In genomic region chr13:108508263-108508662, GRCh38 we compare ENCODE assay signal across 9 cellular contexts.
A peak's percentile ranks its signal among the peaks of the same experiment; 100 is the strongest.
DNase-seq lines count a peak whose midpoint lies in the region; ATAC-seq and TF ChIP-seq lines count a peak whose summit lies in the region.
"Had no signal": no experiment of that assay in that cellular context is flagged by ENCODE, and none has a peak within 500 bp of the region (broad histone marks: within the 10 kb centered on the region; RNA-seq: fewer than 3 reads in every experiment).

No MANE protein-coding gene starts in this region.

- intact Hi-C loops in heart left ventricle (cut with DNase I) (loop anchor here in 5 of 10 donors (5.0 to 10.0 kb wide), 4 partner anchors 163 to 283 kb away; no protein-coding TSS in a partner anchor), cardiac septum (cut with DNase I) (no loop called here)

- no peak for TF ChIP-seq EP300 in upper lobe of left lung (IDR thresholded peaks at IDR 0.05)

- H3K4me3 ChIP-seq in heart left ventricle (no peak overlapping the region), foreskin fibroblast (ENCODE audit: low read depth in 1 of 2, low read length in 2 of 2) (no peak overlapping the region), upper lobe of left lung (no peak overlapping the region)

- H3K4me1 ChIP-seq in heart left ventricle (no peaks in the 10 kb centered on the region), upper lobe of left lung (no peaks in the 10 kb centered on the region)

- H3K36me3 ChIP-seq in heart left ventricle (no peaks in the 10 kb centered on the region), upper lobe of left lung (no peaks in the 10 kb centered on the region)

- ATAC-seq in heart left ventricle = no peak
- ATAC-seq in upper lobe of left lung (ENCODE audit: low FRiP score in 2 of 2) = peak in 1 of 2 donors; percentile 53
- no peak for ATAC-seq in GM21786 (IDR thresholded peaks at IDR 0.05; ENCODE audit: unreplicated experiment)
- ATAC-seq in HG03342 (IDR thresholded peaks at IDR 0.05; ENCODE audit: unreplicated experiment) = no peak

- POLR2A ChIA-PET in RWPE1 (lab: Yijun Ruan, JAX; ENCODE audit: low non-redundant PET) = no interaction called here

- H3K27me3 ChIP-seq in heart left ventricle (no peaks in the 10 kb centered on the region), upper lobe of left lung (no peaks in the 10 kb centered on the region)

- H3K27ac ChIP-seq in heart left ventricle (no peak overlapping the region), RWPE1 (no peak overlapping the region), upper lobe of left lung (no peak overlapping the region)
- H3K27ac ChIP-seq: epithelial cell of prostate had no signal

- WGBS in heart left ventricle, 4 donors = 0 to 7% (median 3%) methylated on average over 1 of the region's 1 CpG
- WGBS in upper lobe of left lung, 2 donors = 0 to 6% methylated on average over 1 of the region's 1 CpG

- CTCF ChIA-PET in RWPE1 (lab: Yijun Ruan, JAX) = interaction anchor here (1.0 to 1.7 kb wide), 2 partner anchors 165 to 185 kb away, joined by 6 to 15 read pairs; no protein-coding TSS in a partner anchor

- TF ChIP-seq CTCF in heart left ventricle (IDR thresholded peaks at IDR 0.05) (peak in 10 of 12 donors; percentile 13 to 48 (median 26)), RWPE1 (conservative IDR thresholded peaks at IDR 0.05; ENCODE audit: low read depth) (peak; percentile 26), foreskin fibroblast (IDR thresholded peaks at IDR 0.05; ENCODE audit: low read depth, low read length) (peak; percentile 18), upper lobe of left lung (IDR thresholded peaks at IDR 0.05) (peak in 4 of 6 experiments; percentile 38 to 49 (median 42))

- TF ChIP-seq POLR2A in heart left ventricle (IDR thresholded peaks at IDR 0.05) (no peak), upper lobe of left lung (IDR thresholded peaks at IDR 0.05) (no peak)

- peaks cover 0 to 15% (median 0%) of the 10 kb centered on the region in 12 donors for H3K9me3 ChIP-seq in heart left ventricle
- H3K9me3 ChIP-seq in upper lobe of left lung = no peaks in the 10 kb centered on the region

- DNase-seq in heart left ventricle (no peak), cardiac septum (ENCODE audit: low spot score) (no peak), RWPE1 (ENCODE audit: low spot score) (peak; percentile 18), foreskin fibroblast (peak in 1 of 2 donors; percentile 6), upper lobe of left lung (no peak)
- DNase-seq in stimulated activated CD4-positive, alpha-beta T cell treated with anti-CD3 and anti-CD28 coated beads, Interleukin-4, amount 100 ng/mL, for 4 hours = no peak
